In the genomic region with DNA sequence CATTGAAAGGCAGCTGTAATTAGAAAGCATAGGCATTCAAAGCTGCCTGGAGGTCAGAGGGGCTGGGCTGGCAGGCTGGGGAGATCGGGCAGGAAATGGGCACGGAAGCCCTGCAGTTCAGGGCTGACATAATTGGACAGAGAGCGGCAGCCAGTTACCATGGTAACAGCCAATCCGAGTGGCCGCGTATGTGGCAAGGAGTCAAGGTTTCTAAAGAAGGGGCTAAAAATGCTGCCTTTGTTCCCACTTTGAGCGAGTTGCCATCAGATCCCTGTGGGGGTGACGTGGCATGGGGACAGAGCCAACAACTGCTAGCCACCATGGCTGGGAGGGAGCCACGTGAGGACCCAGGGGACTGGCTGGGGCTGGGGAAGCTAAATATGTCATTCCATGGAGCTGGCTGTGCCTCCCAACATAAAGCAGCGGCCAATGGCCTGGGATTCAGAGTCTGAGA, we compare ENCODE assay signal across 8 cellular contexts. TPM values are rescaled to one million over a fixed set of nuclear protein-coding genes. Genes with fewer than 3 reads are reported as not detected.
DNase-seq lines count a peak whose midpoint lies in the region; ATAC-seq and TF ChIP-seq lines count a peak whose summit lies in the region.

No MANE protein-coding gene starts in this region.

- peak; percentile 49 for ATAC-seq in omental fat pad (ENCODE audit: low FRiP score)
- no peak for ATAC-seq in HG02798 (IDR thresholded peaks at IDR 0.05; ENCODE audit: poor library complexity, unreplicated experiment)
- no peak for ATAC-seq in GM21360 (IDR thresholded peaks at IDR 0.05; ENCODE audit: unreplicated experiment)

- peak; percentile 38 for DNase-seq in EL
- peak; percentile 91 for DNase-seq in NCI-H2196 (lab: John Stamatoyannopoulos, UW; ENCODE audit: unreplicated experiment)
- peak; percentile 4 for DNase-seq in activated gamma-delta T cell (lab: John Stamatoyannopoulos, UW)
- peak; percentile 21 for DNase-seq in glomerular visceral epithelial cell (ENCODE audit: extremely low spot score)
- DNase-seq in omental fat pad (ENCODE audit: low spot score), result peak; percentile 31
- DNase-seq in dedifferentiated amniotic fluid mesenchymal stem cell (ENCODE audit: extremely low spot score), result no peak

- no peak for TF ChIP-seq CTCF in omental fat pad (IDR thresholded peaks at IDR 0.05)

RNA-seq across cellular contexts. Expression of a gene that starts 44.7 kb away (rescaled TPM):
- 10 to 100 TPM; 60.4 to 73.6 (median 64.6) TPM for total RNA-seq in omental fat pad

RNA-seq across cellular contexts. Expression of a gene that starts 51.1 kb away (rescaled TPM):
- 10 to 100 TPM; 28.6 to 37.0 (median 33.2) TPM for total RNA-seq in omental fat pad
